Comparison of ENCODE assay signal across 9 cellular contexts in genomic region chr4:5141802-5142201, GRCh38.
"Had no signal": no experiment of that assay in that cellular context is flagged by ENCODE, and none has a peak within 500 bp of the region (broad histone marks: within the 10 kb centered on the region; RNA-seq: fewer than 3 reads in every experiment).

No MANE protein-coding gene starts in this region.

- H3K9ac ChIP-seq: KMS-11 had no signal

- FAIRE-seq: H1, H54, HTR-8/SVneo had no signal

- DNase-seq: H9, HCEC 1CT, IMR-90, KBM-7 had no signal

- H3K4me1 Mint-ChIP-seq: GM23338 had no signal

- H3K9me3 Mint-ChIP-seq: GM23338, H9 had no signal

- H3K4me2 ChIP-seq: GM23338, KMS-11 had no signal

- H3K27ac ChIP-seq: KMS-11 had no signal

- H3K4me3 ChIP-seq: GM23338 had no signal

- ATAC-seq: GM23338 had no signal

- H3K4me3 Mint-ChIP-seq: GM23338, H9 had no signal

- H2AFZ ChIP-seq: GM23338 had no signal

- H3K27ac Mint-ChIP-seq: GM23338, H9 had no signal
